ENCODE assay signal across 1 cellular context in the genomic region with DNA sequence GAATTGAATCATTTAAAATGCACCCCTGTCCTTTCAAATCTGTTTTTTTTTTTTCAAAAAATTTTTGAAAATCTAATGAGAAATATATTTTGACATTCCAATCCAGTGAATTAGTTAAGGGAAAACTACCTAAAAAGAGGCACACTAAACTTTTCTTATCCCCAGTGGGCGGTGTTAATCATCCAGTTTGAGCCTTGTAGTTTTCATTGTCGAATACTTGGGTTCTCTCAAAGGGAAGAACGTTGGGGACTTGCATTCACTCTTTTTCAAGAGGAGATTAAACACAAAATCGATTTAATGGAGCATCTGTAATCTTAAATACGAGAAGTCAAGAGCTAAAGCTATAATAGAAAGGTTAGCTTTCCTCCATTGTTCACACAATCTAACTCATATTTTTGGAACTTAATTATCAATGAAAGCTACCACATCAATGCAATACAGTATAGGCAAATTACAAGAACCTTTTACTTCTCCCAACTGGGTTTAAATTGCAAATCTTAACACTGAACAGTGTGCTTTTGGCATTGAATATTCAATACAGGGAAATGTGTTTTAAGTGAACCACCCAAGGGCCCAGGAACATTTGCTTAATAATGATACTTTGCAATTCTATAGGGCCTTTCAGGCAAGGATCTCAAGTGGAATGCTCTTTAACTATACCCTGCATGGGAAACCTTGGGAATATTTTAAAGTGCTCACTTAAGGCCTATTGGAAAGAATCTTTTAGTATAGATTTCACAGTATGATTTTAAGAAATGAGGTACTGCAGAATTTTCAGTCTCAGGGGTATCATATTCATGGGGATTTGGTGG.
TF ChIP-seq lines count a peak whose summit lies in the region.

No MANE protein-coding gene starts in this region.

TF ChIP-seq in SK-N-SH treated with all-trans-retinoic acid at 6 μM for 48 hours, 23 proteins besides CTCF, POLR2A, EP300 and RAD21 (continued from another document):
- TF ChIP-seq, protein P1, sequence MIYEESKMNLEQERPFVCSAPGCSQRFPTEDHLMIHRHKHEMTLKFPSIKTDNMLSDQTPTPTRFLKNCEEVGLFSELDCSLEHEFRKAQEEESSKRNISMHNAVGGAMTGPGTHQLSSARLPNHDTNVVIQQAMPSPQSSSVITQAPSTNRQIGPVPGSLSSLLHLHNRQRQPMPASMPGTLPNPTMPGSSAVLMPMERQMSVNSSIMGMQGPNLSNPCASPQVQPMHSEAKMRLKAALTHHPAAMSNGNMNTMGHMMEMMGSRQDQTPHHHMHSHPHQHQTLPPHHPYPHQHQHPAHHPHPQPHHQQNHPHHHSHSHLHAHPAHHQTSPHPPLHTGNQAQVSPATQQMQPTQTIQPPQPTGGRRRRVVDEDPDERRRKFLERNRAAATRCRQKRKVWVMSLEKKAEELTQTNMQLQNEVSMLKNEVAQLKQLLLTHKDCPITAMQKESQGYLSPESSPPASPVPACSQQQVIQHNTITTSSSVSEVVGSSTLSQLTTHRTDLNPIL (CRISPR knock-in tag; IDR thresholded peaks at IDR 0.05; ENCODE audit: low read depth) = no peak
- TF ChIP-seq, protein P2, sequence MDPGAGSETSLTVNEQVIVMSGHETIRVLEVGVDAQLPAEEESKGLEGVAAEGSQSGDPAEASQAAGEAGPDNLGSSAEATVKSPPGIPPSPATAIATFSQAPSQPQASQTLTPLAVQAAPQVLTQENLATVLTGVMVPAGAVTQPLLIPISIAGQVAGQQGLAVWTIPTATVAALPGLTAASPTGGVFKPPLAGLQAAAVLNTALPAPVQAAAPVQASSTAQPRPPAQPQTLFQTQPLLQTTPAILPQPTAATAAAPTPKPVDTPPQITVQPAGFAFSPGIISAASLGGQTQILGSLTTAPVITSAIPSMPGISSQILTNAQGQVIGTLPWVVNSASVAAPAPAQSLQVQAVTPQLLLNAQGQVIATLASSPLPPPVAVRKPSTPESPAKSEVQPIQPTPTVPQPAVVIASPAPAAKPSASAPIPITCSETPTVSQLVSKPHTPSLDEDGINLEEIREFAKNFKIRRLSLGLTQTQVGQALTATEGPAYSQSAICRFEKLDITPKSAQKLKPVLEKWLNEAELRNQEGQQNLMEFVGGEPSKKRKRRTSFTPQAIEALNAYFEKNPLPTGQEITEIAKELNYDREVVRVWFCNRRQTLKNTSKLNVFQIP (CRISPR knock-in tag; IDR thresholded peaks at IDR 0.05; ENCODE audit: borderline replicate concordance, low read depth) = no peak
- TF ChIP-seq ZNF70 (CRISPR knock-in tag; IDR thresholded peaks at IDR 0.05) (no peak), ESRRG (CRISPR knock-in tag; IDR thresholded peaks at IDR 0.05) (no peak)
